ENCODE assay signal across 24 cellular contexts in genomic region chr9:2815661-2816060, GRCh38. TPM values are rescaled to one million over a fixed set of nuclear protein-coding genes. Genes with fewer than 3 reads are reported as not detected.
DNase-seq lines count a peak whose midpoint lies in the region; ATAC-seq, FAIRE-seq and TF ChIP-seq lines count a peak whose summit lies in the region.
"Had no signal": no experiment of that assay in that cellular context is flagged by ENCODE, and none has a peak within 500 bp of the region (broad histone marks: within the 10 kb centered on the region; RNA-seq: fewer than 3 reads in every experiment).

No MANE protein-coding gene starts in this region.

- no peaks in the 10 kb centered on the region for H3K36me3 ChIP-seq in ascending aorta
- H3K36me3 ChIP-seq in kidney (ENCODE audit: control insufficient read depth in 1 of 2, insufficient read depth in 2 of 2, low read length in 2 of 2): no peaks in the 10 kb centered on the region

- no peak overlapping the region for H3K4me2 ChIP-seq in H9 (ENCODE audit: insufficient read depth, insufficient read length, low read length)

- H2BK12ac ChIP-seq in H9 (ENCODE audit: insufficient read length, low read depth, low read length): no peak overlapping the region

- no peaks in the 10 kb centered on the region for H3K27me3 Mint-ChIP-seq in H9 (ENCODE audit: low read depth)
- H3K27me3 Mint-ChIP-seq: activated B cell treated with CpG ODN at 0.5 μM for 24 hours; activated naive CD8-positive, alpha-beta T cell treated with anti-CD3 and anti-CD28 coated beads, Interleukin-2, amount 10 ng/mL, durations not matched to agents 7 days and 5 days; CD4-positive, alpha-beta memory T cell; memory B cell; natural killer cell treated with Interleukin-12 subunit alpha and Interleukin-12 subunit beta and Interleukin-15 and Interleukin-18, amount 100 ng/mL, for 72 hours had no signal

- H4K8ac ChIP-seq in H9 (replicated peaks; ENCODE audit: insufficient read length, low read depth, low read length): no peak overlapping the region

- H3K18ac ChIP-seq in H9 (ENCODE audit: insufficient read length, low read depth, low read length): no peak overlapping the region

- H3K9ac ChIP-seq in H9 (ENCODE audit: extremely low read depth, insufficient read length, low read length): no peak overlapping the region
- H3K9ac ChIP-seq in kidney (ENCODE audit: low read length in 2 of 2): no peak overlapping the region

- ATAC-seq in stimulated activated effector memory CD8-positive, alpha-beta T cell treated with anti-CD3 and anti-CD28 coated beads, Interleukin-12 subunit alpha, Interleukin-12 subunit beta, amount 100 ng/mL, for 72 hours: no peak
- no peak for ATAC-seq in sciatic nerve
- ATAC-seq: natural killer cell treated with Interleukin-12 subunit alpha and Interleukin-12 subunit beta and Interleukin-15 and Interleukin-18, amount 100 ng/mL, for 72 hours; Panc1 had no signal

- DNase-seq in H9 (no peak), ascending aorta (ENCODE audit: low spot score in 2 of 2) (no peak), kidney (no peak), NCI-H1105 (lab: John Stamatoyannopoulos, UW) (no peak), activated gamma-delta T cell treated with Interleukin-2 at 50 U/mL for 16 hours (no peak), UCSD-AML1 (lab: John Stamatoyannopoulos, UW; ENCODE audit: unreplicated experiment) (no peak), sciatic nerve (ENCODE audit: low spot score) (no peak)
- DNase-seq in stimulated activated effector memory CD8-positive, alpha-beta T cell treated with anti-CD3 and anti-CD28 coated beads, Interleukin-12 subunit alpha, Interleukin-12 subunit beta, amount 100 ng/mL, for 72 hours (ENCODE audit: low spot score in 2 of 2): no peak
- DNase-seq: activated B cell treated with CpG ODN at 0.5 μM for 24 hours; activated naive CD8-positive, alpha-beta T cell treated with anti-CD3 and anti-CD28 coated beads, Interleukin-2, amount 10 ng/mL, durations not matched to agents 7 days and 5 days; CD4-positive, alpha-beta memory T cell; DMS79 treated with DMSO at 0.1 percent for 48 hours; erythroblast; KG1; MV-4-11; NCI-H187 treated with DMSO at 0.1 percent for 48 hours; psoas muscle; stimulated activated CD8-positive, alpha-beta memory T cell treated with anti-CD3 and anti-CD28 coated beads, Interleukin-4, amount 100 ng/mL, for 48 hours had no signal

- no peak overlapping the region for H2BK5ac ChIP-seq in H9 (ENCODE audit: insufficient read length, low read length)

- H3K4me3 Mint-ChIP-seq in H9: no peak overlapping the region; a peak in 1 of 5 replicates
- no peak overlapping the region for H3K4me3 Mint-ChIP-seq in stimulated activated effector memory CD8-positive, alpha-beta T cell treated with anti-CD3 and anti-CD28 coated beads, Interleukin-12 subunit alpha, Interleukin-12 subunit beta, amount 100 ng/mL, for 72 hours
- H3K4me3 Mint-ChIP-seq: activated B cell treated with CpG ODN at 0.5 μM for 24 hours; activated naive CD8-positive, alpha-beta T cell treated with anti-CD3 and anti-CD28 coated beads, Interleukin-2, amount 10 ng/mL, durations not matched to agents 7 days and 5 days; activated T-helper 1 cell treated with anti-CD3 and anti-CD28 coated beads, Interleukin-12 subunit alpha, Interleukin-12 subunit beta, Interleukin-2, Interleukin-4 antibody, amounts not matched to agents 30 ng/mL and 10 ng/mL and 1 ng/mL, durations not matched to agents 14 hours and 24 hours and 36 hours; CD4-positive, alpha-beta memory T cell; memory B cell; natural killer cell treated with Interleukin-12 subunit alpha and Interleukin-12 subunit beta and Interleukin-15 and Interleukin-18, amount 100 ng/mL, for 72 hours had no signal

- H3K27me3 ChIP-seq in H9 (ENCODE audit: insufficient read depth, low read length): no peaks in the 10 kb centered on the region
- no peaks in the 10 kb centered on the region for H3K27me3 ChIP-seq in ascending aorta
- H3K27me3 ChIP-seq: SJSA1, suprapubic skin had no signal

- no peaks in the 10 kb centered on the region for H3K23me2 ChIP-seq in H9 (ENCODE audit: insufficient read length, low read depth, low read length, poor library complexity, severe bottlenecking)

- H2BK120ac ChIP-seq in H9 (ENCODE audit: low read depth, low read length, poor library complexity, severe bottlenecking): no peak overlapping the region

- H3K4me1 ChIP-seq in H9 (ENCODE audit: insufficient read depth, low read length) (peaks cover 28% of the 10 kb centered on the region), ascending aorta (peaks cover 6 to 18% of the 10 kb centered on the region in 2 donors), kidney (ENCODE audit: control insufficient read depth in 1 of 2, insufficient read depth in 1 of 2, low read depth in 1 of 2, low read length in 2 of 2) (peaks cover 6 to 34% of the 10 kb centered on the region in 2 donors)

- H3K23ac ChIP-seq in H9 (ENCODE audit: insufficient read length, low read depth, low read length): no peak overlapping the region

- H3K4me1 Mint-ChIP-seq in H9: peaks cover 75 to 77% of the 10 kb centered on the region in 2 experiments
- peaks cover 16% of the 10 kb centered on the region for H3K4me1 Mint-ChIP-seq in stimulated activated effector memory CD8-positive, alpha-beta T cell treated with anti-CD3 and anti-CD28 coated beads, Interleukin-12 subunit alpha, Interleukin-12 subunit beta, amount 100 ng/mL, for 72 hours
- H3K4me1 Mint-ChIP-seq: activated B cell treated with CpG ODN at 0.5 μM for 24 hours, memory B cell had no signal

- H3K36me3 Mint-ChIP-seq in H9 (ENCODE audit: insufficient read depth in 1 of 3, low read depth in 3 of 3): peaks cover 44 to 63% (median 52%) of the 10 kb centered on the region in 3 experiments
- H3K36me3 Mint-ChIP-seq in stimulated activated effector memory CD8-positive, alpha-beta T cell treated with anti-CD3 and anti-CD28 coated beads, Interleukin-12 subunit alpha, Interleukin-12 subunit beta, amount 100 ng/mL, for 72 hours: peaks cover 99% of the 10 kb centered on the region

- H3K9me3 ChIP-seq in H9 (ENCODE audit: control insufficient read depth, low read depth, low read length) (no peaks in the 10 kb centered on the region), ascending aorta (no peaks in the 10 kb centered on the region), kidney (ENCODE audit: control insufficient read depth in 1 of 2, low read length in 2 of 2) (no peaks in the 10 kb centered on the region)
- H3K9me3 ChIP-seq: psoas muscle, SJSA1, suprapubic skin had no signal

- no peak overlapping the region for H2BK15ac ChIP-seq in H9 (ENCODE audit: low read depth, low read length)

- H2AFZ ChIP-seq in H9 (ENCODE audit: low read length): no peak overlapping the region

- no peak overlapping the region for H2BK20ac ChIP-seq in H9 (ENCODE audit: low read depth, low read length, poor library complexity, severe bottlenecking)

- no peaks in the 10 kb centered on the region for H3K9me3 Mint-ChIP-seq in H9
- H3K9me3 Mint-ChIP-seq in stimulated activated effector memory CD8-positive, alpha-beta T cell treated with anti-CD3 and anti-CD28 coated beads, Interleukin-12 subunit alpha, Interleukin-12 subunit beta, amount 100 ng/mL, for 72 hours: no peaks in the 10 kb centered on the region
- H3K9me3 Mint-ChIP-seq: activated B cell treated with CpG ODN at 0.5 μM for 24 hours; activated naive CD8-positive, alpha-beta T cell treated with anti-CD3 and anti-CD28 coated beads, Interleukin-2, amount 10 ng/mL, durations not matched to agents 7 days and 5 days; activated T-helper 1 cell treated with anti-CD3 and anti-CD28 coated beads, Interleukin-12 subunit alpha, Interleukin-12 subunit beta, Interleukin-2, Interleukin-4 antibody, amounts not matched to agents 30 ng/mL and 10 ng/mL and 1 ng/mL, durations not matched to agents 14 hours and 24 hours and 36 hours; CD4-positive, alpha-beta memory T cell; memory B cell; natural killer cell treated with Interleukin-12 subunit alpha and Interleukin-12 subunit beta and Interleukin-15 and Interleukin-18, amount 100 ng/mL, for 72 hours had no signal

- H3K4me3 ChIP-seq in ascending aorta (no peak overlapping the region), kidney (ENCODE audit: low read length in 2 of 2) (peak overlapping the region in 1 of 2 donors; percentile 23)
- H3K4me3 ChIP-seq: psoas muscle, SJSA1, suprapubic skin had no signal

- H3K27ac ChIP-seq in H9 (ENCODE audit: insufficient read length, low read depth, low read length) (no peak overlapping the region), ascending aorta (peak overlapping the region; percentile 84 to 93), kidney (ENCODE audit: low read depth in 2 of 2, low read length in 2 of 2) (peak overlapping the region; percentile 12 to 89)
- H3K27ac ChIP-seq: SJSA1, suprapubic skin had no signal

- H3K14ac ChIP-seq in H9 (ENCODE audit: insufficient read depth, low read length): no peak overlapping the region

- FAIRE-seq in kidney (lab: Jason Lieb, UNC): no peak

- peak overlapping the region; percentile 46 for H2AK5ac ChIP-seq in H9 (ENCODE audit: insufficient read length, low read length)

- H3T11ph ChIP-seq in H9 (ENCODE audit: low read length): no peak overlapping the region

- H4K20me1 ChIP-seq in H9 (ENCODE audit: control insufficient read depth, insufficient read depth, insufficient read length): no peaks in the 10 kb centered on the region

- H4K91ac ChIP-seq in H9 (ENCODE audit: insufficient read length, low read depth, low read length): no peak overlapping the region

- no CpG with 5 or more reads among the region's 2 CpGs for WGBS in H9 (ENCODE audit: extremely low coverage, insufficient read length, low lambda C conversion rate)

- H3K4ac ChIP-seq in H9 (ENCODE audit: low read depth, low read length): no peak overlapping the region

- no peak overlapping the region for H3K56ac ChIP-seq in H9 (ENCODE audit: insufficient read length, low read depth, low read length)

- intact Hi-C loops in ascending aorta (cut with DNase I) (loop anchor here (5.0 to 10.0 kb wide), 3 partner anchors 193 to 1479 kb away; partner anchors contain the start of gene VLDLR), kidney (cut with DNase I) (no loop called here), sciatic nerve (cut with DNase I) (no loop called here)

- H3K79me1 ChIP-seq in H9 (ENCODE audit: insufficient read depth, low read depth, low read length, poor library complexity, severe bottlenecking): no peaks in the 10 kb centered on the region

- no peak overlapping the region for H4K5ac ChIP-seq in H9 (ENCODE audit: insufficient read length, low read depth, low read length)

- TF ChIP-seq CTCF in H9 (conservative IDR thresholded peaks at IDR 0.05) (no peak), ascending aorta (IDR thresholded peaks at IDR 0.05) (no peak), kidney (IDR thresholded peaks at IDR 0.05; ENCODE audit: borderline replicate concordance, extremely low read depth, insufficient read depth) (no peak)

- no peaks in the 10 kb centered on the region for H3K79me2 ChIP-seq in H9 (ENCODE audit: insufficient read depth, low read length)

- H3K27ac Mint-ChIP-seq in H9: peak overlapping the region; percentile 66 to 90 (median 73)
- peak overlapping the region; percentile 68 for H3K27ac Mint-ChIP-seq in stimulated activated effector memory CD8-positive, alpha-beta T cell treated with anti-CD3 and anti-CD28 coated beads, Interleukin-12 subunit alpha, Interleukin-12 subunit beta, amount 100 ng/mL, for 72 hours
- H3K27ac Mint-ChIP-seq: activated B cell treated with CpG ODN at 0.5 μM for 24 hours; activated T-helper 1 cell treated with anti-CD3 and anti-CD28 coated beads, Interleukin-12 subunit alpha, Interleukin-12 subunit beta, Interleukin-2, Interleukin-4 antibody, amounts not matched to agents 30 ng/mL and 10 ng/mL and 1 ng/mL, durations not matched to agents 14 hours and 24 hours and 36 hours; memory B cell; natural killer cell treated with Interleukin-12 subunit alpha and Interleukin-12 subunit beta and Interleukin-15 and Interleukin-18, amount 100 ng/mL, for 72 hours had no signal

RNA-seq across cellular contexts. Expression of gene PUM3, which starts 28.2 kb away (rescaled TPM):
- total RNA-seq in H9 (2021) (102 and 105 TPM in 2 replicates), ascending aorta (26.2 TPM), kidney (51.4 TPM), sciatic nerve (46.7 TPM)
- 42.7 TPM for polyA plus RNA-seq in kidney (ENCODE audit: insufficient read depth, low read depth, low replicate concordance)
